In the genomic region with DNA sequence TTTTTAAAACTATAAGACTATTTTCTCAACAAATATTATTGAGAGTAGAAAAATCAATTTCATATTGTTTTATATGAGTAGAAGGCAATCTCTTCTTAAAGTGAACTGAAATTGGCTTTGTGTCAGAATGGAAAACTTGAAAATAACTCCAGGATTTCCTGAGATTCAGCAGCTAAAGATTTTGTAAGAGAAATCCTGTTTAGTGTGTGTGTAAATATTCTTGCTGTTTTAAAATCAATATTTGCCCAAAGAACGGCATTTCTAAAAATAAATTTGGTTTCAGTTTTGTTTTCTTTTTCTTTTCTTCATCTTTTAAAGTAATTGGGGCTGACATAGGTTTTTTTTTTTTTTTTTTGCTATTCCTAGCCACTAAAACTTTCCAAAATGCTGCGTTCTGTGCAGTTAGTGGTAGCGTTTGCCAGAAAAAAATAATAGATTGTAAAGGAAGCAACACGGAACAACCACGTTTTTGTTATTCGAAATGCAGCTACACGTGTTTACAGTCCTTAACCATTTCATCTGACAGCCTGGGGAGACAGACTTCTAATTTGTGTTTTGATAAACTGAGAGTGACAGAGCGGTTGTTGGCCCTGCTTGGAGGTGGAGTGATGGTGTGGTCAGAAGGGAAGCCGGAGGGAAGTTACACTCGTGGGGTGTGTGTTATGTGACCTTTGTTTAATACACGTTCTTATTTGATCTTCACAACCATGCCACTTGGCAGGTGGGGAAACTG, we compare ENCODE assay signal across 9 cellular contexts. TPM values are rescaled to one million over a fixed set of nuclear protein-coding genes. Genes with fewer than 3 reads are reported as not detected.
DNase-seq lines count a peak whose midpoint lies in the region; ATAC-seq, FAIRE-seq and TF ChIP-seq lines count a peak whose summit lies in the region.
"Had no signal": no experiment of that assay in that cellular context is flagged by ENCODE, and none has a peak within 500 bp of the region (broad histone marks: within the 10 kb centered on the region; RNA-seq: fewer than 3 reads in every experiment).

No MANE protein-coding gene starts in this region.

- TF ChIP-seq CTCF in VCaP (conservative IDR thresholded peaks at IDR 0.05), result no peak

- FAIRE-seq in RCC 7860 (lab: Jason Lieb, UNC), result no peak

- DNase-seq in left lobe of liver (ENCODE audit: low spot score) (no peak), RCC 7860 (ENCODE audit: low spot score) (no peak), NCI-H748 (lab: John Stamatoyannopoulos, UW; ENCODE audit: unreplicated experiment) (no peak), NCI-H187 (lab: John Stamatoyannopoulos, UW) (no peak)
- DNase-seq in effector CD4-positive, alpha-beta T cell, result no peak

- ATAC-seq in GM19025 (IDR thresholded peaks at IDR 0.05; ENCODE audit: low read depth, unreplicated experiment), result peak; percentile 14
- peak; percentile 17 for ATAC-seq in HG02981 (IDR thresholded peaks at IDR 0.05; ENCODE audit: unreplicated experiment)
- ATAC-seq in left lobe of liver, result peak; percentile 7

- peak overlapping the region; percentile 75 for H3K27ac ChIP-seq in VCaP
- H3K27ac ChIP-seq: SK-N-MC had no signal

RNA-seq across cellular contexts. Expression of a gene that starts 21.6 kb away (rescaled TPM):
- total RNA-seq in left lobe of liver, result 32.7 TPM
